In the genomic region with DNA sequence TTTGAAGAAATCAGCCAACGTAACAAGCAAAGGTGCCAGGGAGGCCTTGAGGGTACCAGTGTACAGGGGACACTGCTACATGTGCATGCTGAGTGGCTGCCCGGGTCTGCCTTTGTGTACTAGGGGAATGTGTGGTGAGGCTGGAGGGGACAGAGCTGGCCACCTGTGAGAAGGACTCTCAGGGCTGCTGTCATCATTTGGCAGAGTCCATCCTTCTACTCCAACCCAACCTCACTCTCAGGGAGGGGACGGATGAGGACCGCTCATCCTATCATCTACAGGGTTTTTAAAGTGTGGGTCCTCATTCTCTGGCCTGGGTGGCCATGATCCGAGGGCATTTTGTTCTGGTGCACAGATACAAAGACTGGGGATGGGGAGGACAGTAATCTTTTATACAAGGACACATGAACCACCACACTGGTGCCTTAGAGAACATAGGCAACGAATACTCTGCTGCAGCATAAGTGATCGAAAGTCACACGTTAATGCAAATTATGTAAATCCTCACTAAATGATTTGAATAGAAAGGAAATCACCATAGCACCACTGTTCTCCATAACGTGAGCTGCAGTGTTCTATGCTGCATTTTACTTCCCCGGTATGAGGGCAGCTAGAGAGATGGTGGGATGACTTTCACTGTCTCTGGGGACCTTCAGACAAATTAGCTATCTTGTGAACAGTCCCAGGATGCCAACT, we compare ENCODE assay signal across 9 cellular contexts.
DNase-seq lines count a peak whose midpoint lies in the region; ATAC-seq and TF ChIP-seq lines count a peak whose summit lies in the region.
"Had no signal": no experiment of that assay in that cellular context is flagged by ENCODE, and none has a peak within 500 bp of the region (broad histone marks: within the 10 kb centered on the region; RNA-seq: fewer than 3 reads in every experiment).

No MANE protein-coding gene starts in this region.

- POLR2A ChIA-PET in activated CD8-positive, alpha-beta T cell treated with anti-CD3 and anti-CD28 coated beads for 36 hours (lab: Charles Lee): interaction anchor here (0.6 to 1.5 kb wide), 7 partner anchors 9 to 92 kb away, joined by 3 to 4 read pairs (median 3); no protein-coding TSS in a partner anchor

- no peaks in the 10 kb centered on the region for H4K20me1 ChIP-seq in BLaER1

- H3K4me2 ChIP-seq in BLaER1: peak overlapping the region; percentile 70

- H3K27me3 ChIP-seq in BLaER1: no peaks in the 10 kb centered on the region

- ATAC-seq in GM19043 (IDR thresholded peaks at IDR 0.05; ENCODE audit: low read depth, unreplicated experiment) (peak; percentile 61), HG02973 (IDR thresholded peaks at IDR 0.05; ENCODE audit: unreplicated experiment) (peak; percentile 58)
- no peak for ATAC-seq in activated CD8-positive, alpha-beta T cell treated with anti-CD3 and anti-CD28 coated beads for 36 hours

- no peak overlapping the region for H3K27ac ChIP-seq in BLaER1

- H3K27ac Mint-ChIP-seq in activated CD8-positive, alpha-beta T cell treated with anti-CD3 and anti-CD28 coated beads for 36 hours: peak overlapping the region; percentile 96

- H3K9me3 Mint-ChIP-seq in activated CD8-positive, alpha-beta T cell treated with anti-CD3 and anti-CD28 coated beads for 36 hours: no peaks in the 10 kb centered on the region

- no peaks in the 10 kb centered on the region for H3K36me3 Mint-ChIP-seq in activated CD8-positive, alpha-beta T cell treated with anti-CD3 and anti-CD28 coated beads for 36 hours (ENCODE audit: low read depth)

- CTCF ChIA-PET in activated CD8-positive, alpha-beta T cell treated with anti-CD3 and anti-CD28 coated beads for 36 hours (lab: Charles Lee): interaction anchor here (1.1 to 4.3 kb wide), 8 partner anchors 10 to 343 kb away, joined by 3 to 23 read pairs (median 6); no protein-coding TSS in a partner anchor

- TF ChIP-seq CTCF in activated CD8-positive, alpha-beta T cell treated with anti-CD3 and anti-CD28 coated beads for 36 hours (IDR thresholded peaks at IDR 0.05): no peak

- H3K27me3 Mint-ChIP-seq in activated CD8-positive, alpha-beta T cell treated with anti-CD3 and anti-CD28 coated beads for 36 hours: no peaks in the 10 kb centered on the region

- no peak for DNase-seq in activated CD8-positive, alpha-beta T cell treated with anti-CD3 and anti-CD28 coated beads for 36 hours
- no peak for DNase-seq in stimulated activated CD4-positive, alpha-beta T cell treated with anti-CD3 and anti-CD28 coated beads, Interleukin-4, amount 100 ng/mL, for 24 hours
- DNase-seq in NCI-H2227 (lab: John Stamatoyannopoulos, UW; ENCODE audit: unreplicated experiment): no peak
- DNase-seq in cerebellar cortex (ENCODE audit: low spot score): no peak
- no peak for DNase-seq in activated CD8-positive, alpha-beta memory T cell treated with anti-CD3 and anti-CD28 coated beads, Interleukin-2, amount 50 U/mL, for 48 hours
- DNase-seq: NCI-H2081 had no signal

- H3K4me3 ChIP-seq in BLaER1: no peak overlapping the region

- peaks cover 44% of the 10 kb centered on the region for H3K4me1 Mint-ChIP-seq in activated CD8-positive, alpha-beta T cell treated with anti-CD3 and anti-CD28 coated beads for 36 hours (ENCODE audit: low read depth)

- H3K4me1 ChIP-seq in BLaER1: peaks cover 21% of the 10 kb centered on the region

- no peak overlapping the region for H3K9ac ChIP-seq in BLaER1

- H3K36me3 ChIP-seq in BLaER1: no peaks in the 10 kb centered on the region

- H3K4me3 Mint-ChIP-seq in activated CD8-positive, alpha-beta T cell treated with anti-CD3 and anti-CD28 coated beads for 36 hours: peak overlapping the region; percentile 25

- H3K9me3 ChIP-seq in BLaER1: no peaks in the 10 kb centered on the region

- intact Hi-C loops in activated CD8-positive, alpha-beta T cell treated with anti-CD3 and anti-CD28 coated beads for 36 hours (cut with micrococcal nuclease): loop anchor here (5.0 kb wide), 2 partner anchors 63 to 343 kb away; partner anchors contain the start of gene ATXN1
